Comparison of ENCODE assay signal across 25 cellular contexts in genomic region chr7:51244890-51245289, GRCh38.
"Had no signal": no experiment of that assay in that cellular context is flagged by ENCODE, and none has a peak within 500 bp of the region (broad histone marks: within the 10 kb centered on the region; RNA-seq: fewer than 3 reads in every experiment).

No MANE protein-coding gene starts in this region.

- H3K9me3 Mint-ChIP-seq: activated B cell treated with CpG ODN at 0.5 μM for 24 hours; activated T-cell treated with anti-CD3 and anti-CD28 coated beads, Interleukin-2, amount 50 U/mL, for 4 hours; activated T-helper 2 cell treated with anti-CD3 and anti-CD28 coated beads, Interferon-gamma antibody, Interleukin-2, Interleukin-4, amounts not matched to agents 10 μg/mL and 5 μg/mL and 100 μg/mL, durations not matched to agents 14 hours and 24 hours and 36 hours; central memory CD8-positive, alpha-beta T cell; nephron; T-helper 1 cell treated with Interleukin-12 subunit alpha and Interleukin-12 subunit beta and Interleukin-4 antibody, amounts not matched to agents 30 μg/mL and 1 μg/mL, for 36 hours had no signal

- H3K27ac Mint-ChIP-seq: activated B cell treated with CpG ODN at 0.5 μM for 24 hours; activated CD4-positive, alpha-beta T cell treated with anti-CD3 and anti-CD28 coated beads for 36 hours; activated naive CD8-positive, alpha-beta T cell; activated T-helper 2 cell treated with anti-CD3 and anti-CD28 coated beads, Interferon-gamma antibody, Interleukin-2, Interleukin-4, amounts not matched to agents 10 μg/mL and 5 μg/mL and 100 μg/mL, durations not matched to agents 14 hours and 24 hours and 36 hours; nephron; T-helper 1 cell treated with Interleukin-12 subunit alpha and Interleukin-12 subunit beta and Interleukin-4 antibody, amounts not matched to agents 30 μg/mL and 1 μg/mL, for 36 hours had no signal

- H3K4me1 ChIP-seq: adrenal gland, breast epithelium, left lung, pancreas, spleen had no signal

- H3K36me3 Mint-ChIP-seq: activated naive CD8-positive, alpha-beta T cell had no signal

- H3K4me3 Mint-ChIP-seq: activated B cell treated with CpG ODN at 0.5 μM for 24 hours; activated CD4-positive, alpha-beta T cell treated with anti-CD3 and anti-CD28 coated beads for 36 hours; activated naive CD8-positive, alpha-beta T cell; activated T-cell treated with anti-CD3 and anti-CD28 coated beads, Interleukin-2, amount 50 U/mL, for 4 hours; central memory CD8-positive, alpha-beta T cell; nephron; T-helper 1 cell treated with Interleukin-12 subunit alpha and Interleukin-12 subunit beta and Interleukin-4 antibody, amounts not matched to agents 30 μg/mL and 1 μg/mL, for 36 hours had no signal

- H3K27me3 ChIP-seq: adrenal gland, breast epithelium, heart left ventricle, left lung, pancreas, right atrium auricular region, spleen had no signal

- ATAC-seq: activated CD4-positive, alpha-beta T cell treated with anti-CD3 and anti-CD28 coated beads for 36 hours; activated T-cell treated with anti-CD3 and anti-CD28 coated beads, Interleukin-2, amount 50 U/mL, for 4 hours; heart left ventricle; left lung; pancreas; psoas muscle had no signal

- H3K27me3 Mint-ChIP-seq: activated B cell treated with CpG ODN at 0.5 μM for 24 hours; activated naive CD8-positive, alpha-beta T cell had no signal

- H3K4me3 ChIP-seq: adrenal gland, breast epithelium, heart left ventricle, left lung, lung, pancreas, psoas muscle, right atrium auricular region, spleen had no signal

- DNase-seq: activated B cell treated with CpG ODN at 0.5 μM for 24 hours; activated CD4-positive, alpha-beta T cell treated with anti-CD3 and anti-CD28 coated beads for 36 hours; activated CD4-positive, alpha-beta T cell treated with anti-CD3 and anti-CD28 coated beads, Interleukin-2, amount 50 U/mL, for 4 hours; activated CD8-positive, alpha-beta memory T cell treated with anti-CD3 and anti-CD28 coated beads for 24 hours; activated naive CD4-positive, alpha-beta T cell; activated T-cell treated with anti-CD3 and anti-CD28 coated beads, Interleukin-2, amount 50 U/mL, for 4 hours; heart left ventricle; left lung; psoas muscle; spleen; stimulated activated CD4-positive, alpha-beta T cell treated with anti-CD3 and anti-CD28 coated beads, Interleukin-4, amount 100 ng/mL, for 1 hour; stimulated activated naive CD4-positive, alpha-beta T cell; T1000 had no signal

- H3K4me1 Mint-ChIP-seq: activated B cell treated with CpG ODN at 0.5 μM for 24 hours; activated CD4-positive, alpha-beta T cell treated with anti-CD3 and anti-CD28 coated beads for 36 hours; central memory CD8-positive, alpha-beta T cell had no signal

- H3K9me3 ChIP-seq: adrenal gland, breast epithelium, heart left ventricle, left lung, pancreas, psoas muscle, right atrium auricular region, spleen had no signal

- H3K27ac ChIP-seq: adrenal gland, breast epithelium, epithelial cell of prostate, heart left ventricle, left lung, pancreas, psoas muscle, right atrium auricular region, spleen had no signal

- H3K36me3 ChIP-seq: adrenal gland, breast epithelium, heart left ventricle, left lung, pancreas, right atrium auricular region, spleen had no signal

- FAIRE-seq: colon, pancreas had no signal
